ENCODE assay signal across 29 cellular contexts in genomic region chr1:3989465-3989864, GRCh38.
"Had no signal": no experiment of that assay in that cellular context is flagged by ENCODE, and none has a peak within 500 bp of the region (broad histone marks: within the 10 kb centered on the region; RNA-seq: fewer than 3 reads in every experiment).

No MANE protein-coding gene starts in this region.

- H3K27me3 ChIP-seq: colonic mucosa, foreskin keratinocyte, gastrocnemius medialis had no signal

- H3K27ac Mint-ChIP-seq: dendritic cell treated with granulocyte-macrophage colony-stimulating factor and Interleukin-4, amounts not matched to agents 40 ng/mL and 50 ng/mL, for 4 days; effector memory CD8-positive, alpha-beta T cell; endodermal cell had no signal

- ATAC-seq: effector memory CD8-positive, alpha-beta T cell; esophagus mucosa; foreskin keratinocyte; gastrocnemius medialis; gastroesophageal sphincter; heart left ventricle; heart right ventricle had no signal

- H3K4me3 Mint-ChIP-seq: dendritic cell treated with granulocyte-macrophage colony-stimulating factor and Interleukin-4, amounts not matched to agents 40 ng/mL and 50 ng/mL, for 4 days; effector memory CD8-positive, alpha-beta T cell; endodermal cell had no signal

- H3K9me3 ChIP-seq: colonic mucosa, esophagus muscularis mucosa, esophagus squamous epithelium, gastrocnemius medialis had no signal

- H3K4me3 ChIP-seq: colonic mucosa, coronary artery, dorsolateral prefrontal cortex, esophagus muscularis mucosa, esophagus squamous epithelium, gastrocnemius medialis, gastroesophageal sphincter, heart left ventricle, heart right ventricle had no signal

- H3K36me3 ChIP-seq: colonic mucosa, esophagus muscularis mucosa, esophagus squamous epithelium, gastrocnemius medialis, gastroesophageal sphincter, heart left ventricle, heart right ventricle had no signal

- H3K27me3 Mint-ChIP-seq: dendritic cell treated with granulocyte-macrophage colony-stimulating factor and Interleukin-4, amounts not matched to agents 40 ng/mL and 50 ng/mL, for 4 days had no signal

- H3K4me1 ChIP-seq: colonic mucosa, esophagus muscularis mucosa, esophagus squamous epithelium, foreskin keratinocyte, gastrocnemius medialis, gastroesophageal sphincter, heart left ventricle, heart right ventricle had no signal

- H3K27ac ChIP-seq: colonic mucosa, coronary artery, dorsolateral prefrontal cortex, epithelial cell of prostate, esophagus muscularis mucosa, esophagus squamous epithelium, foreskin keratinocyte, gastrocnemius medialis, gastroesophageal sphincter, heart left ventricle, heart right ventricle had no signal

- DNase-seq: colonic mucosa; cortex of kidney; dermis blood vessel endothelial cell; dorsolateral prefrontal cortex; effector CD4-positive, alpha-beta T cell; effector CD8-positive, alpha-beta T cell; effector memory CD4-positive, alpha-beta T cell; effector memory CD8-positive, alpha-beta T cell; endodermal cell; erythroblast; esophagus squamous epithelium; foreskin fibroblast; foreskin keratinocyte; foreskin melanocyte; gastrocnemius medialis; glutamatergic neuron; head of caudate nucleus; heart left ventricle; heart right ventricle had no signal

- FAIRE-seq: colon, endometrium, endothelial cell of umbilical vein, frontal cortex had no signal
